ENCODE assay signal across 1 cellular context in the genomic region with DNA sequence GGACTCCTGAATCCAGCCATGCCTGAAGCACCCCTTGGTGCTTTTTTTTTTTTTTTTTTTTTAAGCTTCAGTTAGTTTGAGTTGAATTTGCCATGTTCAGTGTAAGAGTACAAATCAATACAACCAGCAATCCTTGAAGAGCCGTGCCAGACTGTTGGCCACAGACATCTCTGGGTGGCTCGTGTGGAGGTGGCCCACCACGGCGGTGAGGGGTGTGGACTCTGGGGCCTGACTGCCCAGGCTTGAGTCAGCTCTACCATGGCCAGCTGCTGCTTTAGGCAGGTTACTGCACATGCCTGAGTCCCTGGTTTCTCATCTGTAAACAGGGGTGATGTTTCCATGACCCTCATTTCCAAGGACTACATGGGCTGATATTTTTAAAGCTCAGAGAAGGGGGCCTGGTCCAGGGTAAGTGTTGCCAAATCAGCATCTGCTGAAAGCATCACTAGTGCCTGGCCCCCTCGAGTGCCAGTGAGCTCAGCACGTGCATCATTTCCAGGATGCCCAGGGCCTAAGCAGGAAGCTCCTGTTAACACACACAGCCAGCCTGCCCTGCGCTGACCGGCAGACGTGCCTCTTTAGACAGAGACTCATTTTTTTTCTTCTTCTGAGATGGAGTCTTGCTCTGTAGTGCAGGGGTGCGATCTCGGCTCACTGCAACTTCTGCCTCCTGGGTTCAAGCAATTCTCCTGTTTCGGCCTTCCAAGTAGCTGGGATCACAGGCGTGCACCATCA.
TF ChIP-seq lines count a peak whose summit lies in the region.

No MANE protein-coding gene starts in this region.

TF ChIP-seq in GM12878, 131 proteins besides CTCF, POLR2A, EP300 and RAD21 (continued from another document):
- TF ChIP-seq, protein P1, sequence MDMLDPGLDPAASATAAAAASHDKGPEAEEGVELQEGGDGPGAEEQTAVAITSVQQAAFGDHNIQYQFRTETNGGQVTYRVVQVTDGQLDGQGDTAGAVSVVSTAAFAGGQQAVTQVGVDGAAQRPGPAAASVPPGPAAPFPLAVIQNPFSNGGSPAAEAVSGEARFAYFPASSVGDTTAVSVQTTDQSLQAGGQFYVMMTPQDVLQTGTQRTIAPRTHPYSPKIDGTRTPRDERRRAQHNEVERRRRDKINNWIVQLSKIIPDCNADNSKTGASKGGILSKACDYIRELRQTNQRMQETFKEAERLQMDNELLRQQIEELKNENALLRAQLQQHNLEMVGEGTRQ (IDR thresholded peaks at IDR 0.05; ENCODE audit: borderline replicate concordance, low read depth, low read length) = no peak
